Comparison of ENCODE assay signal across 8 cellular contexts in genomic region chr3:42052132-42052866, GRCh38. TPM values are rescaled to one million over a fixed set of nuclear protein-coding genes. Genes with fewer than 3 reads are reported as not detected.
DNase-seq lines count a peak whose midpoint lies in the region; ATAC-seq and TF ChIP-seq lines count a peak whose summit lies in the region.

No MANE protein-coding gene starts in this region.

- ATAC-seq in GM19023 (IDR thresholded peaks at IDR 0.05; ENCODE audit: unreplicated experiment): peak; percentile 68
- ATAC-seq in mucosa of descending colon: no peak

- intact Hi-C loops in mucosa of descending colon (cut with DNase I, micrococcal nuclease): no loop called here

- H3K4me2 ChIP-seq in Karpas-422 (ENCODE audit: low read depth, low read length, poor library complexity, severe bottlenecking): peak overlapping the region; percentile 52

- H3K27me3 ChIP-seq in Karpas-422 (ENCODE audit: low read length) (no peaks in the 10 kb centered on the region), rectal smooth muscle tissue (ENCODE audit: control insufficient read depth, insufficient read depth, low read length) (no peaks in the 10 kb centered on the region)

- peaks cover 6% of the 10 kb centered on the region; the same call in 1 of the 2 replicates for H4K20me1 ChIP-seq in Karpas-422 (ENCODE audit: insufficient read depth, low read depth, low read length)

- H2AFZ ChIP-seq in Karpas-422 (ENCODE audit: low read length): no peak overlapping the region

- H3K27ac ChIP-seq in Karpas-422 (ENCODE audit: low read length) (peak overlapping the region; percentile 76), rectal smooth muscle tissue (ENCODE audit: low read depth, low read length) (peak overlapping the region; percentile 65)

- H3K9ac ChIP-seq in Karpas-422 (ENCODE audit: low read length) (peak overlapping the region; percentile 46), rectal smooth muscle tissue (ENCODE audit: low read length) (no peak overlapping the region)

- H3K4me1 ChIP-seq in Karpas-422 (ENCODE audit: low read length) (peaks cover 83% of the 10 kb centered on the region), rectal smooth muscle tissue (ENCODE audit: control insufficient read depth, insufficient read depth, low read length) (peaks cover 24% of the 10 kb centered on the region), mucosa of descending colon (ENCODE audit: low read depth) (peaks cover 36% of the 10 kb centered on the region)

- DNase-seq in Karpas-422 (peak; percentile 80), foreskin fibroblast (peak; percentile 64 to 84), DMS153 (lab: John Stamatoyannopoulos, UW) (no peak), AML-193 (lab: John Stamatoyannopoulos, UW) (no peak), mucosa of descending colon (no peak)
- DNase-seq in activated CD4-positive, alpha-beta T cell treated with anti-CD3 and anti-CD28 coated beads, Interleukin-2, amount 50 U/mL, for 4 hours: no peak

- TF ChIP-seq CTCF in foreskin fibroblast (IDR thresholded peaks at IDR 0.05; ENCODE audit: low read depth, low read length): no peak
- TF ChIP-seq CTCF in mucosa of descending colon (IDR thresholded peaks at IDR 0.05): no peak

- H3K36me3 ChIP-seq in Karpas-422 (ENCODE audit: insufficient read depth, low read length) (peaks cover 4% of the 10 kb centered on the region; the same call in 1 of the 2 replicates), rectal smooth muscle tissue (ENCODE audit: control insufficient read depth, insufficient read depth, low read length) (no peaks in the 10 kb centered on the region), mucosa of descending colon (ENCODE audit: low read depth) (no peaks in the 10 kb centered on the region)

- H3K9me3 ChIP-seq in Karpas-422 (ENCODE audit: low read length): no peaks in the 10 kb centered on the region
- H3K9me3 ChIP-seq in mucosa of descending colon: no peaks in the 10 kb centered on the region

- H3K9me2 ChIP-seq in Karpas-422 (replicated peaks; ENCODE audit: insufficient read depth, low read length): no peaks in the 10 kb centered on the region

- peaks cover 92% of the 10 kb centered on the region for H3K79me2 ChIP-seq in Karpas-422 (ENCODE audit: low read length)

- H3K4me3 ChIP-seq in Karpas-422 (ENCODE audit: low read length) (peak overlapping the region; percentile 11; the same call in 1 of the 2 replicates), foreskin fibroblast (ENCODE audit: low read depth in 1 of 2, low read length in 2 of 2) (no peak overlapping the region), rectal smooth muscle tissue (ENCODE audit: low read length) (peak overlapping the region; percentile 37), mucosa of descending colon (no peak overlapping the region)

RNA-seq across cellular contexts. Expression of gene TRAK1, which starts 38.9 kb away (rescaled TPM):
- 72.8 and 115 TPM in 2 replicates for total RNA-seq in Karpas-422 (2014; rRNA removed; shearing (Covaris generic); ENCODE audit: low replicate concordance)
- 100 to 1,000 TPM in 1 of 3 donors, 10 to 100 TPM in 2; 61.8 to 104 (median 83.4) TPM for total RNA-seq in mucosa of descending colon

Comparison
In these comparisons a context has a peak if more than half of its experiments do, and no peak if none do; other contexts are left out.
1. DNase-seq: peak in Karpas-422 (single experiment) and foreskin fibroblast (2 of 2); none in DMS153 (single experiment), activated CD4-positive, alpha-beta T cell treated with anti-CD3 and anti-CD28 coated beads, Interleukin-2, amount 50 U/mL, for 4 hours (0 of 2), AML-193 (0 of 2) and mucosa of descending colon (0 of 3).
2. H3K4me3 ChIP-seq: peak in Karpas-422 (single experiment) and rectal smooth muscle tissue (single experiment); none in foreskin fibroblast (0 of 2) and mucosa of descending colon (single experiment).